ENCODE assay signal across 2 cellular contexts in genomic region chrX:154715825-154716224, GRCh38.
TF ChIP-seq lines count a peak whose summit lies in the region.

No MANE protein-coding gene starts in this region.

TF ChIP-seq in GM23338, 12 proteins besides CTCF, POLR2A, EP300 and RAD21 (continued from another document):
- TF ChIP-seq ZNF331 (CRISPR knock-in tag; IDR thresholded peaks at IDR 0.05; ENCODE audit: low read depth) = no peak
- no peak for TF ChIP-seq REST (IDR thresholded peaks at IDR 0.05; ENCODE audit: unreplicated experiment)
- TF ChIP-seq ZNF114 (CRISPR knock-in tag; IDR thresholded peaks at IDR 0.05) = no peak
- TF ChIP-seq STAT1 (IDR thresholded peaks at IDR 0.05; ENCODE audit: unreplicated experiment) = no peak
- no peak for TF ChIP-seq ETS1 (IDR thresholded peaks at IDR 0.05)
- TF ChIP-seq NANOG (IDR thresholded peaks at IDR 0.05; ENCODE audit: borderline replicate concordance) = no peak
- TF ChIP-seq EZH2phosphoT487 (IDR thresholded peaks at IDR 0.05; ENCODE audit: unreplicated experiment) = no peak
- TF ChIP-seq JUNB (IDR thresholded peaks at IDR 0.05; ENCODE audit: unreplicated experiment) = no peak
- TF ChIP-seq POLR2AphosphoS5 (IDR thresholded peaks at IDR 0.05; ENCODE audit: low read depth) = no peak
- no peak for TF ChIP-seq EZH2 (IDR thresholded peaks at IDR 0.05; ENCODE audit: low read depth, unreplicated experiment)
- TF ChIP-seq, protein P1, sequence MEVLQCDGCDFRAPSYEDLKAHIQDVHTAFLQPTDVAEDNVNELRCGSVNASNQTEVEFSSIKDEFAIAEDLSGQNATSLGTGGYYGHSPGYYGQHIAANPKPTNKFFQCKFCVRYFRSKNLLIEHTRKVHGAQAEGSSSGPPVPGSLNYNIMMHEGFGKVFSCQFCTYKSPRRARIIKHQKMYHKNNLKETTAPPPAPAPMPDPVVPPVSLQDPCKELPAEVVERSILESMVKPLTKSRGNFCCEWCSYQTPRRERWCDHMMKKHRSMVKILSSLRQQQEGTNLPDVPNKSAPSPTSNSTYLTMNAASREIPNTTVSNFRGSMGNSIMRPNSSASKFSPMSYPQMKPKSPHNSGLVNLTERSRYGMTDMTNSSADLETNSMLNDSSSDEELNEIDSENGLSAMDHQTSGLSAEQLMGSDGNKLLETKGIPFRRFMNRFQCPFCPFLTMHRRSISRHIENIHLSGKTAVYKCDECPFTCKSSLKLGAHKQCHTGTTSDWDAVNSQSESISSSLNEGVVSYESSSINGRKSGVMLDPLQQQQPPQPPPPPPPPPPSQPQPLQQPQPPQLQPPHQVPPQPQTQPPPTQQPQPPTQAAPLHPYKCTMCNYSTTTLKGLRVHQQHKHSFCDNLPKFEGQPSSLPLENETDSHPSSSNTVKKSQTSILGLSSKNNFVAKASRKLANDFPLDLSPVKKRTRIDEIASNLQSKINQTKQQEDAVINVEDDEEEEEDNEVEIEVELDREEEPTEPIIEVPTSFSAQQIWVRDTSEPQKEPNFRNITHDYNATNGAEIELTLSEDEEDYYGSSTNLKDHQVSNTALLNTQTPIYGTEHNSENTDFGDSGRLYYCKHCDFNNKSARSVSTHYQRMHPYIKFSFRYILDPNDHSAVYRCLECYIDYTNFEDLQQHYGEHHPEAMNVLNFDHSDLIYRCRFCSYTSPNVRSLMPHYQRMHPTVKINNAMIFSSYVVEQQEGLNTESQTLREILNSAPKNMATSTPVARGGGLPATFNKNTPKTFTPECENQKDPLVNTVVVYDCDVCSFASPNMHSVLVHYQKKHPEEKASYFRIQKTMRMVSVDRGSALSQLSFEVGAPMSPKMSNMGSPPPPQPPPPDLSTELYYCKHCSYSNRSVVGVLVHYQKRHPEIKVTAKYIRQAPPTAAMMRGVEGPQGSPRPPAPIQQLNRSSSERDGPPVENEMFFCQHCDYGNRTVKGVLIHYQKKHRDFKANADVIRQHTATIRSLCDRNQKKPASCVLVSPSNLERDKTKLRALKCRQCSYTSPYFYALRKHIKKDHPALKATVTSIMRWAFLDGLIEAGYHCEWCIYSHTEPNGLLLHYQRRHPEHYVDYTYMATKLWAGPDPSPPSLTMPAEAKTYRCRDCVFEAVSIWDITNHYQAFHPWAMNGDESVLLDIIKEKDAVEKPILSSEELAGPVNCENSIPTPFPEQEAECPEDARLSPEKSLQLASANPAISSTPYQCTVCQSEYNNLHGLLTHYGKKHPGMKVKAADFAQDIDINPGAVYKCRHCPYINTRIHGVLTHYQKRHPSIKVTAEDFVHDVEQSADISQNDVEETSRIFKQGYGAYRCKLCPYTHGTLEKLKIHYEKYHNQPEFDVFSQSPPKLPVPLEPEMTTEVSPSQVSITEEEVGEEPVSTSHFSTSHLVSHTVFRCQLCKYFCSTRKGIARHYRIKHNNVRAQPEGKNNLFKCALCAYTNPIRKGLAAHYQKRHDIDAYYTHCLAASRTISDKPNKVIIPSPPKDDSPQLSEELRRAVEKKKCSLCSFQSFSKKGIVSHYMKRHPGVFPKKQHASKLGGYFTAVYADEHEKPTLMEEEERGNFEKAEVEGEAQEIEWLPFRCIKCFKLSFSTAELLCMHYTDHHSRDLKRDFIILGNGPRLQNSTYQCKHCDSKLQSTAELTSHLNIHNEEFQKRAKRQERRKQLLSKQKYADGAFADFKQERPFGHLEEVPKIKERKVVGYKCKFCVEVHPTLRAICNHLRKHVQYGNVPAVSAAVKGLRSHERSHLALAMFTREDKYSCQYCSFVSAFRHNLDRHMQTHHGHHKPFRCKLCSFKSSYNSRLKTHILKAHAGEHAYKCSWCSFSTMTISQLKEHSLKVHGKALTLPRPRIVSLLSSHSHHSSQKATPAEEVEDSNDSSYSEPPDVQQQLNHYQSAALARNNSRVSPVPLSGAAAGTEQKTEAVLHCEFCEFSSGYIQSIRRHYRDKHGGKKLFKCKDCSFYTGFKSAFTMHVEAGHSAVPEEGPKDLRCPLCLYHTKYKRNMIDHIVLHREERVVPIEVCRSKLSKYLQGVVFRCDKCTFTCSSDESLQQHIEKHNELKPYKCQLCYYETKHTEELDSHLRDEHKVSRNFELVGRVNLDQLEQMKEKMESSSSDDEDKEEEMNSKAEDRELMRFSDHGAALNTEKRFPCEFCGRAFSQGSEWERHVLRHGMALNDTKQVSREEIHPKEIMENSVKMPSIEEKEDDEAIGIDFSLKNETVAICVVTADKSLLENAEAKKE (CRISPR knock-in tag; IDR thresholded peaks at IDR 0.05) = no peak

TF ChIP-seq in SK-N-SH, 30 proteins besides CTCF, POLR2A, EP300 and RAD21 (continued from another document):
- TF ChIP-seq USF2 (IDR thresholded peaks at IDR 0.05; ENCODE audit: borderline replicate concordance, low read depth, low read length) = no peak
- TF ChIP-seq, protein P2, sequence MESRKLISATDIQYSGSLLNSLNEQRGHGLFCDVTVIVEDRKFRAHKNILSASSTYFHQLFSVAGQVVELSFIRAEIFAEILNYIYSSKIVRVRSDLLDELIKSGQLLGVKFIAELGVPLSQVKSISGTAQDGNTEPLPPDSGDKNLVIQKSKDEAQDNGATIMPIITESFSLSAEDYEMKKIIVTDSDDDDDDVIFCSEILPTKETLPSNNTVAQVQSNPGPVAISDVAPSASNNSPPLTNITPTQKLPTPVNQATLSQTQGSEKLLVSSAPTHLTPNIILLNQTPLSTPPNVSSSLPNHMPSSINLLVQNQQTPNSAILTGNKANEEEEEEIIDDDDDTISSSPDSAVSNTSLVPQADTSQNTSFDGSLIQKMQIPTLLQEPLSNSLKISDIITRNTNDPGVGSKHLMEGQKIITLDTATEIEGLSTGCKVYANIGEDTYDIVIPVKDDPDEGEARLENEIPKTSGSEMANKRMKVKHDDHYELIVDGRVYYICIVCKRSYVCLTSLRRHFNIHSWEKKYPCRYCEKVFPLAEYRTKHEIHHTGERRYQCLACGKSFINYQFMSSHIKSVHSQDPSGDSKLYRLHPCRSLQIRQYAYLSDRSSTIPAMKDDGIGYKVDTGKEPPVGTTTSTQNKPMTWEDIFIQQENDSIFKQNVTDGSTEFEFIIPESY (IDR thresholded peaks at IDR 0.05; ENCODE audit: borderline replicate concordance, low read depth) = no peak
